In genomic region chr18:58992301-58993231, GRCh38 we compare ENCODE assay signal across 11 cellular contexts.
A peak's percentile ranks its signal among the peaks of the same experiment; 100 is the strongest.
DNase-seq lines count a peak whose midpoint lies in the region; ATAC-seq, FAIRE-seq and TF ChIP-seq lines count a peak whose summit lies in the region.
"Had no signal": no experiment of that assay in that cellular context is flagged by ENCODE, and none has a peak within 500 bp of the region (broad histone marks: within the 10 kb centered on the region; RNA-seq: fewer than 3 reads in every experiment).

No MANE protein-coding gene starts in this region.

- peak overlapping the region; percentile 73 for H3K9ac ChIP-seq in mesenchymal stem cell (ENCODE audit: low read length)

- peak overlapping the region; percentile 3 for H4K91ac ChIP-seq in mesenchymal stem cell (ENCODE audit: low read length)

- H2AFZ ChIP-seq in mesenchymal stem cell (ENCODE audit: low read depth, low read length) = no peak overlapping the region

- intact Hi-C loops in Right ventricle myocardium superior (cut with DNase I) (no loop called here), aorta (cut with DNase I) (loop anchor here (2.0 to 10.0 kb wide), 5 partner anchors 80 to 1208 kb away; no protein-coding TSS in a partner anchor)

- no peak for DNase-seq in right atrium auricular region (ENCODE audit: low spot score)
- DNase-seq in Right ventricle myocardium superior = no peak
- peak; percentile 69 for DNase-seq in bronchial epithelial cell (ENCODE audit: low read depth)
- no peak for DNase-seq in mesenchymal stem cell
- no peak for DNase-seq in aorta
- DNase-seq in NCI-H69 (lab: John Stamatoyannopoulos, UW) = no peak
- DNase-seq in SHP77 treated with DMSO at 0.1 percent for 48 hours (lab: John Stamatoyannopoulos, UW) = no peak
- DNase-seq in RKO (ENCODE audit: low spot score) = no peak
- DNase-seq: activated CD4-positive, alpha-beta T cell treated with anti-CD3 and anti-CD28 coated beads for 1 hour; NCI-H1694; retina had no signal

- H3K4ac ChIP-seq in mesenchymal stem cell (ENCODE audit: low read depth in 1 of 2, low read length in 2 of 2) = peak overlapping the region; percentile 5 to 24

- H3K18ac ChIP-seq in mesenchymal stem cell (ENCODE audit: low read depth in 1 of 2, low read length in 2 of 2) = peak overlapping the region; percentile 59 to 63

- no peak overlapping the region for H2BK15ac ChIP-seq in mesenchymal stem cell (ENCODE audit: low read depth, poor library complexity, severe bottlenecking)

- H3K14ac ChIP-seq in mesenchymal stem cell (ENCODE audit: low read length in 2 of 2) = no peak overlapping the region

- 89% methylated on average over 16 of the region's 16 CpGs for WGBS in mesenchymal stem cell
- 25 to 32% methylated on average over 16 of the region's 16 CpGs for WGBS in aorta, 2 donors

- H3K27me3 ChIP-seq in right atrium auricular region = no peaks in the 10 kb centered on the region
- H3K27me3 ChIP-seq in bronchial epithelial cell (ENCODE audit: control insufficient read depth, insufficient read depth, low read length) = no peaks in the 10 kb centered on the region
- no peaks in the 10 kb centered on the region for H3K27me3 ChIP-seq in mesenchymal stem cell (ENCODE audit: control insufficient read depth in 1 of 2, insufficient read depth in 1 of 2, low read length in 2 of 2)
- no peaks in the 10 kb centered on the region for H3K27me3 ChIP-seq in aorta (ENCODE audit: control insufficient read depth in 1 of 2, insufficient read depth in 2 of 2, low read length in 1 of 2)

- H2BK12ac ChIP-seq in mesenchymal stem cell (ENCODE audit: low read length in 2 of 2) = peak overlapping the region; percentile 9 to 75

- H3K36me3 ChIP-seq in right atrium auricular region (no peaks in the 10 kb centered on the region), bronchial epithelial cell (ENCODE audit: control insufficient read depth, insufficient read depth, low read length) (no peaks in the 10 kb centered on the region), mesenchymal stem cell (ENCODE audit: control insufficient read depth in 1 of 2, insufficient read depth in 2 of 2, low read depth in 1 of 2, low read length in 2 of 2) (no peaks in the 10 kb centered on the region), aorta (ENCODE audit: control insufficient read depth in 1 of 2, insufficient read depth in 2 of 2, low read length in 1 of 2) (no peaks in the 10 kb centered on the region)

- H3K27ac ChIP-seq in right atrium auricular region = peak overlapping the region; percentile 78 to 90
- H3K27ac ChIP-seq in mesenchymal stem cell (ENCODE audit: low read length, poor library complexity, severe bottlenecking) = peak overlapping the region; percentile 75
- peak overlapping the region; percentile 78 to 98 for H3K27ac ChIP-seq in aorta (ENCODE audit: low read depth in 1 of 2, low read length in 2 of 2)

- H3K4me2 ChIP-seq in mesenchymal stem cell (ENCODE audit: low read length, poor library complexity, severe bottlenecking) = no peak overlapping the region

- H3K4me3 ChIP-seq in right atrium auricular region (no peak overlapping the region), bronchial epithelial cell (ENCODE audit: low read depth, low read length) (no peak overlapping the region), mesenchymal stem cell (ENCODE audit: insufficient read depth in 1 of 2, low read depth in 1 of 2, low read length in 2 of 2) (no peak overlapping the region), aorta (ENCODE audit: low read length in 2 of 2) (no peak overlapping the region)

- TF ChIP-seq CTCF in right atrium auricular region (IDR thresholded peaks at IDR 0.05) = no peak
- no peak for TF ChIP-seq CTCF in bronchial epithelial cell (IDR thresholded peaks at IDR 0.05; ENCODE audit: insufficient read depth, low read length, severe bottlenecking)

- H3K79me1 ChIP-seq in mesenchymal stem cell (replicated peaks; ENCODE audit: low read length, poor library complexity, severe bottlenecking) = no peaks in the 10 kb centered on the region

- peak overlapping the region; percentile 11 for H2BK5ac ChIP-seq in mesenchymal stem cell (ENCODE audit: low read depth, low read length, poor library complexity, severe bottlenecking)

- ATAC-seq in Right ventricle myocardium superior (ENCODE audit: poor library complexity) (no peak), aorta (ENCODE audit: low FRiP score) (peak; percentile 3)

- no peak for FAIRE-seq in bronchial epithelial cell (lab: Jason Lieb, UNC)

- H2BK120ac ChIP-seq in mesenchymal stem cell (ENCODE audit: low read depth, low read length) = peak overlapping the region; percentile 7

- peak overlapping the region; percentile 69 for H2AK5ac ChIP-seq in mesenchymal stem cell (ENCODE audit: low read length, severe bottlenecking)

- H3K9me3 ChIP-seq in right atrium auricular region (no peaks in the 10 kb centered on the region), mesenchymal stem cell (ENCODE audit: control insufficient read depth, low read length) (peaks cover 4% of the 10 kb centered on the region), aorta (ENCODE audit: control insufficient read depth, low read length) (no peaks in the 10 kb centered on the region)

- no peak overlapping the region for H3K23ac ChIP-seq in mesenchymal stem cell (ENCODE audit: low read length in 2 of 2)

- H3K4me1 ChIP-seq in right atrium auricular region = peaks cover 0 to 66% of the 10 kb centered on the region in 2 donors
- H3K4me1 ChIP-seq in mesenchymal stem cell (ENCODE audit: control insufficient read depth, insufficient read depth, low read depth, low read length) = peaks cover 15% of the 10 kb centered on the region
- peaks cover 13 to 15% of the 10 kb centered on the region in 2 donors for H3K4me1 ChIP-seq in aorta (ENCODE audit: control insufficient read depth in 1 of 2, insufficient read depth in 2 of 2, low read length in 2 of 2)

- peak overlapping the region; percentile 7 for H4K8ac ChIP-seq in mesenchymal stem cell (ENCODE audit: low read length)
